1 cellular context compared by ENCODE assay signal in genomic region chr1:44637590-44638411, GRCh38.
A peak's percentile ranks its signal among the peaks of the same experiment; 100 is the strongest.
TF ChIP-seq lines count a peak whose summit lies in the region.

No MANE protein-coding gene starts in this region.

TF ChIP-seq in K562, 482 proteins besides CTCF, POLR2A, EP300 and RAD21 (continued from another document):
- TF ChIP-seq ZBTB7A (IDR thresholded peaks at IDR 0.05; ENCODE audit: borderline replicate concordance, control insufficient read depth, low read depth, low read length) (peak; percentile 63; the same call in 1 of the 2 replicates), TAL1 (IDR thresholded peaks at IDR 0.05) (peak; percentile 87), THRAP3 (IDR thresholded peaks at IDR 0.05; ENCODE audit: borderline replicate concordance) (no peak), CBX5 (IDR thresholded peaks at IDR 0.05; ENCODE audit: borderline replicate concordance, low read depth) (no peak; the same call in 1 of the 2 replicates), CREBBP (IDR thresholded peaks at IDR 0.05; ENCODE audit: low read depth, low read length) (no peak), RCOR1 (IDR thresholded peaks at IDR 0.05; ENCODE audit: borderline replicate concordance in 1 of 2, low read depth in 2 of 2, low read length in 2 of 2) (peak in 1 of 2 experiments; percentile 78; a peak in 1 of 4 replicates), MLLT1 (IDR thresholded peaks at IDR 0.05) (no peak), SMAD3 (CRISPR knock-in tag; conservative IDR thresholded peaks at IDR 0.05) (no peak), MEF2D (tag; conservative IDR thresholded peaks at IDR 0.05; ENCODE audit: low read depth) (no peak), HDAC2 (IDR thresholded peaks at IDR 0.05) (peak; percentile 60; the same call in 1 of the 2 replicates), KLF16 (IDR thresholded peaks at IDR 0.05) (peak; percentile 79; the same call in 1 of the 2 replicates), RB1 (IDR thresholded peaks at IDR 0.05; ENCODE audit: low read depth) (peak; percentile 61; the same call in 1 of the 2 replicates), ZNF609 (CRISPR knock-in tag; IDR thresholded peaks at IDR 0.05; ENCODE audit: borderline replicate concordance) (no peak), ZBED1 (IDR thresholded peaks at IDR 0.05) (no peak), MAFF (IDR thresholded peaks at IDR 0.05; ENCODE audit: low read length) (no peak), ZBTB26 (CRISPR knock-in tag; IDR thresholded peaks at IDR 0.05) (no peak), YY1 (IDR thresholded peaks at IDR 0.05; ENCODE audit: borderline replicate concordance in 1 of 3, control insufficient read depth in 1 of 3, extremely low read depth in 1 of 3, insufficient read depth in 3 of 3, insufficient read length in 1 of 3, insufficient replicate concordance in 2 of 3, low read depth in 1 of 3, low read length in 2 of 3) (peak; percentile 20 to 91 (median 77)), JUND (IDR thresholded peaks at IDR 0.05; ENCODE audit: borderline replicate concordance, low read depth, low read length) (no peak), JUND (tag; IDR thresholded peaks at IDR 0.05; ENCODE audit: borderline replicate concordance, low read depth, low read length) (0 out of 3 replicates have a peak, but pooled peaks have one; percentile 9), SMC3 (conservative IDR thresholded peaks at IDR 0.05; ENCODE audit: insufficient read depth, low read depth, low read length) (no peak), MED1 (CRISPR knock-in tag; IDR thresholded peaks at IDR 0.05; ENCODE audit: borderline replicate concordance) (no peak), GTF2F1 (IDR thresholded peaks at IDR 0.05; ENCODE audit: low read depth, low read length) (no peak), IRF9 (tag; IDR thresholded peaks at IDR 0.05) (no peak), NEUROD1 (IDR thresholded peaks at IDR 0.05; ENCODE audit: borderline replicate concordance, low read depth, low read length, partially characterized antibody) (no peak)
- TF ChIP-seq, protein P1, sequence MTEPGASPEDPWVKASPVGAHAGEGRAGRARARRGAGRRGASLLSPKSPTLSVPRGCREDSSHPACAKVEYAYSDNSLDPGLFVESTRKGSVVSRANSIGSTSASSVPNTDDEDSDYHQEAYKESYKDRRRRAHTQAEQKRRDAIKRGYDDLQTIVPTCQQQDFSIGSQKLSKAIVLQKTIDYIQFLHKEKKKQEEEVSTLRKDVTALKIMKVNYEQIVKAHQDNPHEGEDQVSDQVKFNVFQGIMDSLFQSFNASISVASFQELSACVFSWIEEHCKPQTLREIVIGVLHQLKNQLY (CRISPR knock-in tag; conservative IDR thresholded peaks at IDR 0.05), result no peak
- TF ChIP-seq, protein P2, sequence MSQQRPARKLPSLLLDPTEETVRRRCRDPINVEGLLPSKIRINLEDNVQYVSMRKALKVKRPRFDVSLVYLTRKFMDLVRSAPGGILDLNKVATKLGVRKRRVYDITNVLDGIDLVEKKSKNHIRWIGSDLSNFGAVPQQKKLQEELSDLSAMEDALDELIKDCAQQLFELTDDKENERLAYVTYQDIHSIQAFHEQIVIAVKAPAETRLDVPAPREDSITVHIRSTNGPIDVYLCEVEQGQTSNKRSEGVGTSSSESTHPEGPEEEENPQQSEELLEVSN (IDR thresholded peaks at IDR 0.05; ENCODE audit: borderline replicate concordance in 1 of 2, extremely low read depth in 1 of 2, insufficient read depth in 1 of 2, insufficient read length in 1 of 2, low read depth in 1 of 2, low read length in 1 of 2, poor library complexity in 1 of 2, severe bottlenecking in 1 of 2), result peak; percentile 62 to 88
- TF ChIP-seq, protein P3, sequence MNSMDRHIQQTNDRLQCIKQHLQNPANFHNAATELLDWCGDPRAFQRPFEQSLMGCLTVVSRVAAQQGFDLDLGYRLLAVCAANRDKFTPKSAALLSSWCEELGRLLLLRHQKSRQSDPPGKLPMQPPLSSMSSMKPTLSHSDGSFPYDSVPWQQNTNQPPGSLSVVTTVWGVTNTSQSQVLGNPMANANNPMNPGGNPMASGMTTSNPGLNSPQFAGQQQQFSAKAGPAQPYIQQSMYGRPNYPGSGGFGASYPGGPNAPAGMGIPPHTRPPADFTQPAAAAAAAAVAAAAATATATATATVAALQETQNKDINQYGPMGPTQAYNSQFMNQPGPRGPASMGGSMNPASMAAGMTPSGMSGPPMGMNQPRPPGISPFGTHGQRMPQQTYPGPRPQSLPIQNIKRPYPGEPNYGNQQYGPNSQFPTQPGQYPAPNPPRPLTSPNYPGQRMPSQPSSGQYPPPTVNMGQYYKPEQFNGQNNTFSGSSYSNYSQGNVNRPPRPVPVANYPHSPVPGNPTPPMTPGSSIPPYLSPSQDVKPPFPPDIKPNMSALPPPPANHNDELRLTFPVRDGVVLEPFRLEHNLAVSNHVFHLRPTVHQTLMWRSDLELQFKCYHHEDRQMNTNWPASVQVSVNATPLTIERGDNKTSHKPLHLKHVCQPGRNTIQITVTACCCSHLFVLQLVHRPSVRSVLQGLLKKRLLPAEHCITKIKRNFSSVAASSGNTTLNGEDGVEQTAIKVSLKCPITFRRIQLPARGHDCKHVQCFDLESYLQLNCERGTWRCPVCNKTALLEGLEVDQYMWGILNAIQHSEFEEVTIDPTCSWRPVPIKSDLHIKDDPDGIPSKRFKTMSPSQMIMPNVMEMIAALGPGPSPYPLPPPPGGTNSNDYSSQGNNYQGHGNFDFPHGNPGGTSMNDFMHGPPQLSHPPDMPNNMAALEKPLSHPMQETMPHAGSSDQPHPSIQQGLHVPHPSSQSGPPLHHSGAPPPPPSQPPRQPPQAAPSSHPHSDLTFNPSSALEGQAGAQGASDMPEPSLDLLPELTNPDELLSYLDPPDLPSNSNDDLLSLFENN (IDR thresholded peaks at IDR 0.05; ENCODE audit: low read depth in 2 of 2, low read length in 2 of 2), result 0 out of 4 replicates have a peak, but pooled peaks of 1 of the 2 experiments have one; percentile 35
TF ChIP-seq in K562: peak in this region for 93.
